ENCODE assay signal across 9 cellular contexts in the genomic region with DNA sequence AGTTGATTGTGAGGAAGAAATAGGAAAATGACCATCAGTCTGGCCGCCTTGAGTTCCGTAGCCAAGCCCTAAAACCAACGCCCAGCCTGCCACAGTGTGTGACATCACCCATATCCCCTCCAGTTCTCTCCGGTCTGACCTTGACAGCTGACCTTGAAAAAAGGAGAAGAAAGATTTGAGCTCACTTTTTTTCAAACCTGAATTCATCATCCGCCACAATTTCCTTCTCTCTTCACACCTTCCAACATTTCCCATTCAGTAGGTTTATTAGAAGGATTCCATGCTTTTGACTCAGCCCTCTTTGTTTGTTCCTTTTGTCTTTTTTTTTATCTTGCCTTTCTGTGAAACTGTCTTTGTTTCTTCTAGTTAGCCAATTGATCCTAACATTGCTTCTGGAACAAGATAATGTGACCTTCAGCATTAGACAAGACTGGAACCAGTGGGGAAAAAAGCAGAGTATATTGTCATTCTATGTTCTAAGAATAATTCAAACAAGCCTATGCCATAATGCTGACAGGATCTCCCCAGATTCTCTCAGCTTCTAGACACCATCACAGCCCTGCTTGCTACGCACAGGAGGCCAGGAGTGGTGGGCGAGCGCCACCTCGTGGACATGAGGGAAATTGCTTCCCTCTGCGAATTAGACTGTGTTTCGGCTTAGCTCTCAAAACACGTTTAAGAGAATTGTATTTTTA.
A peak's percentile ranks its signal among the peaks of the same experiment; 100 is the strongest.
DNase-seq lines count a peak whose midpoint lies in the region; ATAC-seq and TF ChIP-seq lines count a peak whose summit lies in the region.
"Had no signal": no experiment of that assay in that cellular context is flagged by ENCODE, and none has a peak within 500 bp of the region (broad histone marks: within the 10 kb centered on the region; RNA-seq: fewer than 3 reads in every experiment).

No MANE protein-coding gene starts in this region.

- no peak overlapping the region for H3K9ac ChIP-seq in endodermal cell (ENCODE audit: extremely low read depth, low read length, poor library complexity, severe bottlenecking)

- no peaks in the 10 kb centered on the region for H3K36me3 Mint-ChIP-seq in Calu3 (ENCODE audit: insufficient read depth, unreplicated experiment)
- H3K36me3 Mint-ChIP-seq in activated CD4-positive, alpha-beta T cell treated with anti-CD3 and anti-CD28 coated beads, Interleukin-2, amount 10 ng/mL, durations not matched to agents 7 days and 5 days (ENCODE audit: low read depth) = no peaks in the 10 kb centered on the region
- no peaks in the 10 kb centered on the region for H3K36me3 Mint-ChIP-seq in endodermal cell (ENCODE audit: low read depth)
- no peaks in the 10 kb centered on the region for H3K36me3 Mint-ChIP-seq in memory B cell
- H3K36me3 Mint-ChIP-seq: activated naive CD8-positive, alpha-beta T cell had no signal

- WGBS in endodermal cell (ENCODE audit: insufficient coverage in 1 of 2, insufficient read length in 1 of 2), 2 experiments = 23 to 33% methylated on average over 6 to 12 of the region's 12 CpGs

- H3K4me3 ChIP-seq in endodermal cell (ENCODE audit: low read length) = no peak overlapping the region

- peak; percentile 92 for ATAC-seq in GM19397 (IDR thresholded peaks at IDR 0.05; ENCODE audit: unreplicated experiment)
- peak; percentile 94 for ATAC-seq in HG03432 (IDR thresholded peaks at IDR 0.05; ENCODE audit: unreplicated experiment)
- ATAC-seq in memory B cell (ENCODE audit: low read depth) = peak; percentile 83

- intact Hi-C loops in Calu3 (cut with micrococcal nuclease; ENCODE audit: unreplicated experiment) = loop anchor here (1.0 to 10.0 kb wide), 6 partner anchors 256 to 1299 kb away; no protein-coding TSS in a partner anchor

- H3K27ac ChIP-seq in endodermal cell (ENCODE audit: low read depth, low read length) = no peak overlapping the region

- no peak overlapping the region for H3K4me3 Mint-ChIP-seq in Calu3 (ENCODE audit: low read depth, unreplicated experiment)
- H3K4me3 Mint-ChIP-seq in activated CD4-positive, alpha-beta T cell treated with anti-CD3 and anti-CD28 coated beads, Interleukin-2, amount 10 ng/mL, durations not matched to agents 7 days and 5 days = no peak overlapping the region
- H3K4me3 Mint-ChIP-seq in endodermal cell = no peak overlapping the region
- H3K4me3 Mint-ChIP-seq in memory B cell = no peak overlapping the region
- H3K4me3 Mint-ChIP-seq: activated naive CD8-positive, alpha-beta T cell had no signal

- H3K27me3 ChIP-seq in endodermal cell (ENCODE audit: control insufficient read depth, insufficient read depth, low read length, poor library complexity, severe bottlenecking) = no peaks in the 10 kb centered on the region

- H3K36me3 ChIP-seq in endodermal cell (ENCODE audit: control insufficient read depth, insufficient read depth, low read length) = no peaks in the 10 kb centered on the region

- peaks cover 25% of the 10 kb centered on the region for H3K27me3 Mint-ChIP-seq in Calu3 (ENCODE audit: unreplicated experiment)
- H3K27me3 Mint-ChIP-seq in activated CD4-positive, alpha-beta T cell treated with anti-CD3 and anti-CD28 coated beads, Interleukin-2, amount 10 ng/mL, durations not matched to agents 7 days and 5 days = peaks cover 8% of the 10 kb centered on the region
- H3K27me3 Mint-ChIP-seq in endodermal cell (ENCODE audit: insufficient read depth) = no peaks in the 10 kb centered on the region
- H3K27me3 Mint-ChIP-seq in memory B cell = peaks cover 14% of the 10 kb centered on the region

- TF ChIP-seq CTCF in Calu3 (IDR thresholded peaks at IDR 0.05; ENCODE audit: unreplicated experiment) (peak; percentile 100), endodermal cell (conservative IDR thresholded peaks at IDR 0.05) (peak; percentile 99)

- no peaks in the 10 kb centered on the region for H3K9me3 ChIP-seq in endodermal cell (ENCODE audit: control insufficient read depth, low read length)

- BruUV-seq in Calu3 (replicated peaks; lab: Mats Ljungman, UMichigan) = no TSS peak

- CTCF ChIA-PET in Calu3 (lab: Charles Lee) = interaction anchor here (0.7 to 3.0 kb wide), 21 partner anchors 10 to 1308 kb away, joined by 3 to 28 read pairs (median 3); no protein-coding TSS in a partner anchor
- CTCF ChIA-PET in activated CD4-positive, alpha-beta T cell treated with anti-CD3 and anti-CD28 coated beads, Interleukin-2, amount 10 ng/mL, durations not matched to agents 7 days and 5 days (lab: Charles Lee) = interaction anchor here (0.7 to 1.5 kb wide), 4 partner anchors 13 to 239 kb away, joined by 3 to 4 read pairs (median 3); no protein-coding TSS in a partner anchor

- H3K9me3 Mint-ChIP-seq in Calu3 (ENCODE audit: low read depth, unreplicated experiment) = no peaks in the 10 kb centered on the region
- H3K9me3 Mint-ChIP-seq in activated CD4-positive, alpha-beta T cell treated with anti-CD3 and anti-CD28 coated beads, Interleukin-2, amount 10 ng/mL, durations not matched to agents 7 days and 5 days = no peaks in the 10 kb centered on the region
- no peaks in the 10 kb centered on the region for H3K9me3 Mint-ChIP-seq in endodermal cell
- H3K9me3 Mint-ChIP-seq in memory B cell = no peaks in the 10 kb centered on the region

- POLR2A ChIA-PET in activated CD4-positive, alpha-beta T cell treated with anti-CD3 and anti-CD28 coated beads, Interleukin-2, amount 10 ng/mL, durations not matched to agents 7 days and 5 days (lab: Charles Lee) = no interaction called here

- no peaks in the 10 kb centered on the region for H3K4me1 ChIP-seq in endodermal cell (ENCODE audit: control insufficient read depth, insufficient read depth, low read length)

- DNase-seq in Calu3 (peak; percentile 86), NCI-H446 treated with DMSO at 0.1 percent for 48 hours (lab: John Stamatoyannopoulos, UW) (peak; percentile 39), endodermal cell (peak; percentile 90), memory B cell (ENCODE audit: low spot score in 2 of 2) (peak; percentile 64 to 66)
- DNase-seq in activated CD4-positive, alpha-beta T cell treated with anti-CD3 and anti-CD28 coated beads, Interleukin-2, amount 10 ng/mL, durations not matched to agents 7 days and 5 days = peak; percentile 58
- peak in 4 of 6 experiments; percentile 7 to 19 (median 11) for DNase-seq in stimulated activated naive CD4-positive, alpha-beta T cell (lab: John Stamatoyannopoulos, UW)

- H3K27ac Mint-ChIP-seq in Calu3 (ENCODE audit: unreplicated experiment) (peak overlapping the region; percentile 20), endodermal cell (peak overlapping the region; percentile 64), memory B cell (no peak overlapping the region)
- no peak overlapping the region for H3K27ac Mint-ChIP-seq in activated CD4-positive, alpha-beta T cell treated with anti-CD3 and anti-CD28 coated beads, Interleukin-2, amount 10 ng/mL, durations not matched to agents 7 days and 5 days
- H3K27ac Mint-ChIP-seq: activated naive CD8-positive, alpha-beta T cell had no signal

- H3K4me1 Mint-ChIP-seq in Calu3 (ENCODE audit: low read depth, unreplicated experiment) = peaks cover 16% of the 10 kb centered on the region
- H3K4me1 Mint-ChIP-seq in activated CD4-positive, alpha-beta T cell treated with anti-CD3 and anti-CD28 coated beads, Interleukin-2, amount 10 ng/mL, durations not matched to agents 7 days and 5 days = no peaks in the 10 kb centered on the region
- peaks cover 25% of the 10 kb centered on the region for H3K4me1 Mint-ChIP-seq in endodermal cell
- H3K4me1 Mint-ChIP-seq in memory B cell = peaks cover 4% of the 10 kb centered on the region

Comparison
In these comparisons a context has a peak if more than half of its experiments do, and no peak if none do; other contexts are left out.
1. DNase-seq: peak in every context shown above with its lines; median percentile 90 in endodermal cell; 86 in Calu3; 65 in memory B cell; 58 in activated CD4-positive, alpha-beta T cell treated with anti-CD3 and anti-CD28 coated beads, Interleukin-2, amount 10 ng/mL, durations not matched to agents 7 days and 5 days; 39 in NCI-H446 treated with DMSO at 0.1 percent for 48 hours; 11 in stimulated activated naive CD4-positive, alpha-beta T cell.
2. H3K27ac Mint-ChIP-seq: peak in Calu3 (single experiment) and endodermal cell (single experiment); none in activated CD4-positive, alpha-beta T cell treated with anti-CD3 and anti-CD28 coated beads, Interleukin-2, amount 10 ng/mL, durations not matched to agents 7 days and 5 days (single experiment) and memory B cell (single experiment).
3. Peak in every context shown above with its lines, with median percentiles within 50 percentile points of each other: ATAC-seq.